ENCODE assay signal across 18 cellular contexts in the genomic region with DNA sequence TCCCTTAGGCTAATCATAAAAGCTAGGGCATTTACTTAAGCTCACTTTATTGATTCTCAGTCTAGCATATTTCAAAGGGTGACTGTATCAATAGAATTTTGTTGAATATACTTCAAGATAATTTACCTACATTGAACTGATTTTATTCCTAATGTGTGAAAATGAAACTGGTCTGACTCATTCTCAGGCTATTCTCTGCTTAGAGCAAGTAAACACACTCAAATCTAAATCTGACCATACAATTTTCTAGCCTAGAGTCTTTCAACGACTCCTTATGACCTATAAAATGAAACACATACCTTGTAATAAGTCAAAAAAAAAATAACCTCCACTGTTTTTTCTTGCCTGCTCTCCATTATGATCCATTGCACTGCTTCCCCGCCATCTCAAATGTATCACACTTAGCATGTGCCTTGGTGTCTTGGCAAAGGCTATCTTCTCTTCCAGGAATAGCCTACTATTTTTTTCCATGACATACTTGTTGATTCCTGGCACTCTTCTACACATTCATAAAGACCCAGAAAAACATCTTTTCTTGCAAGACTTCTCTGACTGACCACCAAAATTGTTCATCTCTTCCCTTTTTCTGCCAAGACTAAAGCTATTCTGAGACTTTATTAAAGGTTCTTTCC.
"Had no signal": no experiment of that assay in that cellular context is flagged by ENCODE, and none has a peak within 500 bp of the region (broad histone marks: within the 10 kb centered on the region; RNA-seq: fewer than 3 reads in every experiment).

No MANE protein-coding gene starts in this region.

- H2AFZ ChIP-seq: hepatocyte had no signal

- DNase-seq: activated CD4-positive, alpha-beta T cell treated with anti-CD3 and anti-CD28 coated beads, Interleukin-2, amount 10 ng/mL, durations not matched to agents 7 days and 5 days; activated CD8-positive, alpha-beta T cell treated with anti-CD3 and anti-CD28 coated beads, Interleukin-2, amount 10 ng/mL, durations not matched to agents 7 days and 5 days; activated naive CD4-positive, alpha-beta T cell treated with anti-CD3 and anti-CD28 coated beads, Interleukin-2, amount 10 ng/mL, durations not matched to agents 7 days and 5 days; activated T-cell treated with anti-CD3 and anti-CD28 coated beads, Interleukin-2, amount 50 U/mL, for 4 hours; dermis blood vessel endothelial cell; effector memory CD4-positive, alpha-beta T cell; esophagus squamous epithelium; foreskin fibroblast; islet precursor cell; naive thymus-derived CD8-positive, alpha-beta T cell; pancreas; sigmoid colon; spleen; stimulated activated CD4-positive, alpha-beta T cell treated with anti-CD3 and anti-CD28 coated beads, Interleukin-4, amount 100 ng/mL, for 4 hours; stimulated activated naive B cell treated with anti-CD40 and anti-IgM and Interleukin-4, amounts not matched to agents 10 μg/mL and 1 μg/mL and 100 μg/mL, for 72 hours had no signal

- H3K4me2 ChIP-seq: hepatocyte had no signal

- ATAC-seq: activated CD4-positive, CD25-positive, alpha-beta regulatory T cell treated with anti-CD3 and anti-CD28 coated beads, Interleukin-2, amount 50 U/mL, for 24 hours; activated CD8-positive, alpha-beta T cell treated with anti-CD3 and anti-CD28 coated beads, Interleukin-2, amount 10 ng/mL, durations not matched to agents 7 days and 5 days; activated T-cell treated with anti-CD3 and anti-CD28 coated beads, Interleukin-2, amount 50 U/mL, for 4 hours; naive thymus-derived CD8-positive, alpha-beta T cell; pancreas; stimulated activated naive B cell treated with anti-CD40 and anti-IgM and Interleukin-4, amounts not matched to agents 10 μg/mL and 1 μg/mL and 100 μg/mL, for 72 hours had no signal

- H3K79me2 ChIP-seq: hepatocyte had no signal

- H3K27me3 ChIP-seq: ascending aorta, esophagus squamous epithelium, hepatocyte, pancreas, sigmoid colon, spleen had no signal

- H3K36me3 ChIP-seq: ascending aorta, esophagus squamous epithelium, pancreas, sigmoid colon, spleen had no signal

- H3K4me3 ChIP-seq: ascending aorta, esophagus squamous epithelium, hepatocyte, pancreas, sigmoid colon, spleen had no signal

- H3K27ac ChIP-seq: ascending aorta, esophagus squamous epithelium, hepatocyte, pancreas, spleen had no signal

- H3K4me1 ChIP-seq: ascending aorta, esophagus squamous epithelium, pancreas, spleen had no signal

- H3K9me3 ChIP-seq: ascending aorta, esophagus squamous epithelium, pancreas, sigmoid colon, spleen had no signal
